Comparison of ENCODE assay signal across 31 cellular contexts in the genomic region with DNA sequence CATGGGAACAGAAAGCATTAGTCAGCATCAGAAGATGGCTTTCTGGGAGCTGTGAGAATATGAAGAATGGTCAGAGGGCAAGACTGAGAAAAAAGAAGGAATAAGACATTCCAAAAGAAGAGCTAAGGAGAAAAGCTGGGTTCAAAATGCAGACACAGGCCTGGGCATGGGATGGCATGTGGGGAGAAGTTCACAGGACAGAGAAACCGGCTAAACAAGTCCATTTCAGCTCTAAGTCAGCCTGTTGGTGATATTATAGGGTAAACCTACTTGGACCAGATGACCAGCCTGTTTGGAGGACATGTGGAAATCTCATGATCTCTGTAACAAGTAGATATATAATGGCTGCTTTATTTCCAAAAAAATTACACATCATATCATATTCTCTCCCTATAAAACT.
"Had no signal": no experiment of that assay in that cellular context is flagged by ENCODE, and none has a peak within 500 bp of the region (broad histone marks: within the 10 kb centered on the region; RNA-seq: fewer than 3 reads in every experiment).

No MANE protein-coding gene starts in this region.

- DNase-seq: activated CD4-positive, alpha-beta memory T cell treated with anti-CD3 and anti-CD28 coated beads for 36 hours; activated CD4-positive, alpha-beta T cell treated with anti-CD3 and anti-CD28 coated beads for 36 hours; activated CD4-positive, alpha-beta T cell treated with anti-CD3 and anti-CD28 coated beads, Interleukin-2, amount 10 ng/mL, durations not matched to agents 24 days and 14 days; activated CD4-positive, CD25-positive, alpha-beta regulatory T cell; activated CD4-positive, CD25-positive, alpha-beta regulatory T cell treated with anti-CD3 and anti-CD28 coated beads, Interleukin-2, amount 50 U/mL, for 72 hours; activated CD8-positive, alpha-beta memory T cell treated with anti-CD3 and anti-CD28 coated beads, Interleukin-2, amount 10 ng/mL, durations not matched to agents 7 days and 5 days; activated CD8-positive, alpha-beta memory T cell treated with anti-CD3 and anti-CD28 coated beads, Interleukin-2, amount 50 U/mL, for 4 hours; activated CD8-positive, alpha-beta T cell treated with anti-CD3 and anti-CD28 coated beads, Interleukin-2, amount 10 ng/mL, durations not matched to agents 7 days and 5 days; activated effector memory CD4-positive, alpha-beta T cell treated with anti-CD3 and anti-CD28 coated beads, Interleukin-2, amount 50 U/mL, for 16 hours; activated naive CD4-positive, alpha-beta T cell treated with anti-CD3 and anti-CD28 coated beads for 36 hours; activated naive CD8-positive, alpha-beta T cell treated with anti-CD3 and anti-CD28 coated beads for 36 hours; activated naive CD8-positive, alpha-beta T cell treated with anti-CD3 and anti-CD28 coated beads, Interleukin-2, amount 50 U/mL, for 24 hours; activated T-cell treated with anti-CD3 and anti-CD28 coated beads, Interleukin-2, amount 50 U/mL, for 1 hour; activated T-cell treated with anti-CD3 and anti-CD28 coated beads, Interleukin-2, amount 50 U/mL, for 48 hours; adrenal gland; amygdala; aorta; dorsolateral prefrontal cortex; effector memory CD4-positive, alpha-beta T cell; head of caudate nucleus; T-helper 2 cell had no signal

- H3K27me3 ChIP-seq: breast epithelium, esophagus muscularis mucosa had no signal

- H3K4me3 Mint-ChIP-seq: activated CD4-positive, alpha-beta memory T cell treated with anti-CD3 and anti-CD28 coated beads for 36 hours; activated CD4-positive, alpha-beta T cell treated with anti-CD3 and anti-CD28 coated beads for 36 hours; activated CD4-positive, alpha-beta T cell treated with anti-CD3 and anti-CD28 coated beads, Interleukin-2, amount 10 ng/mL, durations not matched to agents 24 days and 14 days; activated CD8-positive, alpha-beta memory T cell treated with anti-CD3 and anti-CD28 coated beads, Interleukin-2, amount 10 ng/mL, durations not matched to agents 7 days and 5 days; activated CD8-positive, alpha-beta T cell treated with anti-CD3 and anti-CD28 coated beads, Interleukin-2, amount 10 ng/mL, durations not matched to agents 7 days and 5 days; activated naive CD4-positive, alpha-beta T cell treated with anti-CD3 and anti-CD28 coated beads for 36 hours; activated naive CD4-positive, alpha-beta T cell treated with anti-CD3 and anti-CD28 coated beads, Interleukin-2, amount 50 U/mL, for 24 hours; activated naive CD8-positive, alpha-beta T cell treated with anti-CD3 and anti-CD28 coated beads for 36 hours; activated naive CD8-positive, alpha-beta T cell treated with anti-CD3 and anti-CD28 coated beads, Interleukin-2, amount 50 U/mL, for 24 hours; activated T-helper 1 cell treated with anti-CD3 and anti-CD28 coated beads, Interleukin-12 subunit alpha, Interleukin-12 subunit beta, Interleukin-2, Interleukin-4 antibody, amounts not matched to agents 30 ng/mL and 10 ng/mL and 1 ng/mL, durations not matched to agents 14 hours and 24 hours and 36 hours; brain; central memory CD8-positive, alpha-beta T cell; dendritic cell treated with granulocyte-macrophage colony-stimulating factor and Interleukin-4, amounts not matched to agents 40 ng/mL and 50 ng/mL, for 4 days had no signal

- H3K9me3 Mint-ChIP-seq: activated CD4-positive, alpha-beta T cell treated with anti-CD3 and anti-CD28 coated beads, Interleukin-2, amount 10 ng/mL, durations not matched to agents 24 days and 14 days; activated naive CD4-positive, alpha-beta T cell treated with anti-CD3 and anti-CD28 coated beads, Interleukin-2, amount 50 U/mL, for 24 hours; activated T-helper 2 cell treated with anti-CD3 and anti-CD28 coated beads, Interferon-gamma antibody, Interleukin-2, Interleukin-4, amounts not matched to agents 10 μg/mL and 5 μg/mL and 100 μg/mL, durations not matched to agents 14 hours and 24 hours and 36 hours had no signal

- H3K27me3 Mint-ChIP-seq: activated CD4-positive, alpha-beta memory T cell treated with anti-CD3 and anti-CD28 coated beads for 36 hours; activated CD4-positive, alpha-beta T cell treated with anti-CD3 and anti-CD28 coated beads for 36 hours; activated CD4-positive, alpha-beta T cell treated with anti-CD3 and anti-CD28 coated beads, Interleukin-2, amount 10 ng/mL, durations not matched to agents 24 days and 14 days; activated CD8-positive, alpha-beta memory T cell treated with anti-CD3 and anti-CD28 coated beads, Interleukin-2, amount 10 ng/mL, durations not matched to agents 7 days and 5 days; activated naive CD4-positive, alpha-beta T cell treated with anti-CD3 and anti-CD28 coated beads, Interleukin-2, amount 50 U/mL, for 24 hours; activated naive CD8-positive, alpha-beta T cell treated with anti-CD3 and anti-CD28 coated beads, Interleukin-2, amount 50 U/mL, for 24 hours; central memory CD8-positive, alpha-beta T cell; dendritic cell treated with granulocyte-macrophage colony-stimulating factor and Interleukin-4, amounts not matched to agents 40 ng/mL and 50 ng/mL, for 4 days had no signal

- H3K4me3 ChIP-seq: adrenal gland, breast epithelium, coronary artery, dorsolateral prefrontal cortex, esophagus muscularis mucosa had no signal

- H3K9me3 ChIP-seq: adrenal gland had no signal

- H3K36me3 ChIP-seq: adrenal gland, breast epithelium, esophagus muscularis mucosa had no signal

- ATAC-seq: activated CD4-positive, alpha-beta T cell treated with anti-CD3 and anti-CD28 coated beads for 36 hours; activated CD8-positive, alpha-beta memory T cell treated with anti-CD3 and anti-CD28 coated beads, Interleukin-2, amount 10 ng/mL, durations not matched to agents 7 days and 5 days; activated CD8-positive, alpha-beta T cell treated with anti-CD3 and anti-CD28 coated beads, Interleukin-2, amount 10 ng/mL, durations not matched to agents 7 days and 5 days; activated naive CD8-positive, alpha-beta T cell treated with anti-CD3 and anti-CD28 coated beads, Interleukin-2, amount 50 U/mL, for 24 hours had no signal

- H3K27ac Mint-ChIP-seq: activated CD4-positive, alpha-beta memory T cell treated with anti-CD3 and anti-CD28 coated beads for 36 hours; activated CD4-positive, alpha-beta T cell treated with anti-CD3 and anti-CD28 coated beads for 36 hours; activated CD4-positive, alpha-beta T cell treated with anti-CD3 and anti-CD28 coated beads, Interleukin-2, amount 10 ng/mL, durations not matched to agents 24 days and 14 days; activated CD8-positive, alpha-beta memory T cell treated with anti-CD3 and anti-CD28 coated beads, Interleukin-2, amount 10 ng/mL, durations not matched to agents 7 days and 5 days; activated CD8-positive, alpha-beta T cell treated with anti-CD3 and anti-CD28 coated beads, Interleukin-2, amount 10 ng/mL, durations not matched to agents 7 days and 5 days; activated naive CD4-positive, alpha-beta T cell treated with anti-CD3 and anti-CD28 coated beads for 36 hours; activated naive CD4-positive, alpha-beta T cell treated with anti-CD3 and anti-CD28 coated beads, Interleukin-2, amount 50 U/mL, for 24 hours; activated naive CD8-positive, alpha-beta T cell treated with anti-CD3 and anti-CD28 coated beads for 36 hours; activated naive CD8-positive, alpha-beta T cell treated with anti-CD3 and anti-CD28 coated beads, Interleukin-2, amount 50 U/mL, for 24 hours; activated T-helper 1 cell treated with anti-CD3 and anti-CD28 coated beads, Interleukin-12 subunit alpha, Interleukin-12 subunit beta, Interleukin-2, Interleukin-4 antibody, amounts not matched to agents 30 ng/mL and 10 ng/mL and 1 ng/mL, durations not matched to agents 14 hours and 24 hours and 36 hours; activated T-helper 2 cell treated with anti-CD3 and anti-CD28 coated beads, Interferon-gamma antibody, Interleukin-2, Interleukin-4, amounts not matched to agents 10 μg/mL and 5 μg/mL and 100 μg/mL, durations not matched to agents 14 hours and 24 hours and 36 hours; brain; dendritic cell treated with granulocyte-macrophage colony-stimulating factor and Interleukin-4, amounts not matched to agents 40 ng/mL and 50 ng/mL, for 4 days had no signal

- H3K4me1 ChIP-seq: adrenal gland, breast epithelium, esophagus muscularis mucosa had no signal

- H3K4me1 Mint-ChIP-seq: activated CD4-positive, alpha-beta T cell treated with anti-CD3 and anti-CD28 coated beads for 36 hours; activated CD4-positive, alpha-beta T cell treated with anti-CD3 and anti-CD28 coated beads, Interleukin-2, amount 10 ng/mL, durations not matched to agents 24 days and 14 days; activated CD8-positive, alpha-beta memory T cell treated with anti-CD3 and anti-CD28 coated beads, Interleukin-2, amount 10 ng/mL, durations not matched to agents 7 days and 5 days; activated naive CD4-positive, alpha-beta T cell treated with anti-CD3 and anti-CD28 coated beads, Interleukin-2, amount 50 U/mL, for 24 hours; activated naive CD8-positive, alpha-beta T cell treated with anti-CD3 and anti-CD28 coated beads for 36 hours; activated naive CD8-positive, alpha-beta T cell treated with anti-CD3 and anti-CD28 coated beads, Interleukin-2, amount 50 U/mL, for 24 hours; brain; central memory CD8-positive, alpha-beta T cell had no signal

- H3K36me3 Mint-ChIP-seq: activated CD4-positive, alpha-beta memory T cell treated with anti-CD3 and anti-CD28 coated beads for 36 hours; activated CD8-positive, alpha-beta memory T cell treated with anti-CD3 and anti-CD28 coated beads, Interleukin-2, amount 10 ng/mL, durations not matched to agents 7 days and 5 days; activated naive CD4-positive, alpha-beta T cell treated with anti-CD3 and anti-CD28 coated beads, Interleukin-2, amount 50 U/mL, for 24 hours; activated naive CD8-positive, alpha-beta T cell treated with anti-CD3 and anti-CD28 coated beads for 36 hours; brain had no signal

- H3K27ac ChIP-seq: adrenal gland, breast epithelium, coronary artery, dorsolateral prefrontal cortex, epithelial cell of prostate, esophagus muscularis mucosa had no signal
